ENCODE assay signal across 2 cellular contexts in genomic region chr2:239167766-239168444, GRCh38.
TF ChIP-seq lines count a peak whose summit lies in the region.

No MANE protein-coding gene starts in this region.

TF ChIP-seq in GM23338, 12 proteins besides CTCF, POLR2A, EP300 and RAD21 (continued from another document):
- TF ChIP-seq ZNF462 (CRISPR knock-in tag; IDR thresholded peaks at IDR 0.05), result no peak
- no peak for TF ChIP-seq STAT1 (IDR thresholded peaks at IDR 0.05; ENCODE audit: unreplicated experiment)
- no peak for TF ChIP-seq EZH2phosphoT487 (IDR thresholded peaks at IDR 0.05; ENCODE audit: unreplicated experiment)
- no peak for TF ChIP-seq POLR2AphosphoS5 (IDR thresholded peaks at IDR 0.05; ENCODE audit: low read depth)
- TF ChIP-seq JUNB (IDR thresholded peaks at IDR 0.05; ENCODE audit: unreplicated experiment), result no peak
- no peak for TF ChIP-seq ZNF114 (CRISPR knock-in tag; IDR thresholded peaks at IDR 0.05)
- TF ChIP-seq ETS1 (IDR thresholded peaks at IDR 0.05), result no peak
- no peak for TF ChIP-seq ZNF331 (CRISPR knock-in tag; IDR thresholded peaks at IDR 0.05; ENCODE audit: low read depth)
- TF ChIP-seq NANOG (IDR thresholded peaks at IDR 0.05; ENCODE audit: borderline replicate concordance), result no peak
- TF ChIP-seq REST (IDR thresholded peaks at IDR 0.05; ENCODE audit: unreplicated experiment), result no peak

TF ChIP-seq in WTC11, 78 proteins besides CTCF, POLR2A, EP300 and RAD21 (continued from another document):
- TF ChIP-seq AR (CRISPR knock-in tag; IDR thresholded peaks at IDR 0.05), result no peak
